Comparison of ENCODE assay signal across 8 cellular contexts in the genomic region with DNA sequence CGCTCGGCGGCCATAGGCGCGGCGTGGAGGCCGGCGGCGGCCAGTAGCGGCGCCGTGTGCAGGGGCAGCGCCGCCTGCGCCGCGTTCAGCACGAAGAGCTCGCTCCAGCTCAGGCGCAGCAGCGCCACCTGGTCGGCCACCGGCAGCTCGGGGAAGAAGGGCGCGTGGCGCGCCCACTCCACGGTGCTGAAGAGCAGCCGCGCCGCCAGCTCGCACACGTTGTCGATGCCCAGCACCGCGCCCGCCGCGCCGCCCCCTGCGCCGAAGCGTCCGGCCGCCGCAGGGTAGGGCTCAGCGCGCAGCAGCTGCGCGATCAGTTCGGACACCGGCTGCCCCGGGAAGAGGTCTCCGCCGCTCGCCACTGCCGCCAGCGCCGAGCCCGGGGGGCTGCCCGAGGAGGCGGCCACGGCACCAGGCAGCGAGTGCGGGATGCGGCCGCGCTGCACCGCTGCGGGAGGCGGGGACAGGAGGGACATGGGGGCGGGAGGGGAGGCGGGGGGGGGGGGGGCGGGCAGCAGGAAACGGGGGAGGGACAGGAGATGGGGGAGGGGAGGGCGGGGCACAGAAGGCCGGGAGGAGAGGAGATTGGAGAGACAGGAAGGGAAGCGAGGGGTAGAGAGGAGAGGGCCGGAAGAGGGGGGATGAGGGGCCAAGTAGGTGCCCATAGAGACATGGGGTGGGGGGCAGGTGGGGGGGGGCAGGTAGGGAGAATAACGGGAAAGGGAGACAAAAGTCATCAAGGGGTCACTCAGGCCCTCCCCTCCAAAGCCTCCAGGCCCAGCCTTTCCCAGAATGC. TPM values are rescaled to one million over a fixed set of nuclear protein-coding genes. Genes with fewer than 3 reads are reported as not detected.
DNase-seq lines count a peak whose midpoint lies in the region; ATAC-seq and TF ChIP-seq lines count a peak whose summit lies in the region.

No MANE protein-coding gene starts in this region.

- H3F3A ChIP-seq in GM23338 (replicated peaks; ENCODE audit: low read depth), result peaks cover 42% of the 10 kb centered on the region

- peaks cover 29% of the 10 kb centered on the region for H4K20me1 ChIP-seq in GM23338 (replicated peaks; ENCODE audit: insufficient read depth)

- H3K9me3 Mint-ChIP-seq in GM23338, result no peaks in the 10 kb centered on the region

- no peaks in the 10 kb centered on the region for H3K9me2 ChIP-seq in GM23338 (ENCODE audit: insufficient read depth)

- H3K4me1 ChIP-seq in GM23338 (ENCODE audit: insufficient read depth), result peaks cover 12% of the 10 kb centered on the region

- peak in 1 of 2 experiments; percentile 40; a peak in 3 of 4 replicates for TF ChIP-seq CTCF in GM23338 (conservative IDR thresholded peaks at IDR 0.05; ENCODE audit: low read depth in 2 of 2)

- H3K27ac Mint-ChIP-seq in GM23338, result no peak overlapping the region

- peak overlapping the region; percentile 94 for H3K4me2 ChIP-seq in GM23338

- peak overlapping the region; percentile 85 for H3K4me3 Mint-ChIP-seq in GM23338

- DNase-seq in DMS153 (lab: John Stamatoyannopoulos, UW) (peak; percentile 71), GM23338 (ENCODE audit: low spot score) (peak; percentile 78), NCI-H2029 (lab: John Stamatoyannopoulos, UW) (peak; percentile 59), cerebellum (ENCODE audit: low spot score) (peak; percentile 77), kidney tubule cell (ENCODE audit: low spot score) (peak; percentile 66), GM19240 (ENCODE audit: insufficient read length, low spot score) (no peak)
- peak; percentile 73 for DNase-seq in activated CD4-positive, CD25-positive, alpha-beta regulatory T cell treated with anti-CD3 and anti-CD28 coated beads, Interleukin-2, amount 50 U/mL, for 72 hours
- peak; percentile 66 for DNase-seq in stimulated activated CD4-positive, alpha-beta T cell treated with anti-CD3 and anti-CD28 coated beads, Interleukin-1b, Interleukin-23, amount 100 ng/mL, for 4 hours (ENCODE audit: low read depth in 2 of 2)

- H3K4me1 Mint-ChIP-seq in GM23338, result peaks cover 20% of the 10 kb centered on the region

- H3K79me2 ChIP-seq in GM23338 (replicated peaks; ENCODE audit: insufficient read depth), result peaks cover 60% of the 10 kb centered on the region

- H3K27ac ChIP-seq in GM23338 (ENCODE audit: low read depth), result peak overlapping the region; percentile 89

- peak; percentile 65 for ATAC-seq in GM23338

- no peaks in the 10 kb centered on the region for H3K27me3 ChIP-seq in GM23338 (ENCODE audit: insufficient read depth)

- H3K4me3 ChIP-seq in GM23338, result peak overlapping the region; percentile 93

- H3K36me3 Mint-ChIP-seq in GM23338 (ENCODE audit: low read depth), result peaks cover 54% of the 10 kb centered on the region

- H3K27me3 Mint-ChIP-seq in GM23338 (ENCODE audit: insufficient read depth, low read depth, poor library complexity), result peaks cover 22% of the 10 kb centered on the region

- H2AFZ ChIP-seq in GM23338, result no peak overlapping the region

- H3K36me3 ChIP-seq in GM23338 (ENCODE audit: insufficient read depth), result peaks cover 6% of the 10 kb centered on the region; the same call in 1 of the 2 replicates

TF ChIP-seq in GM23338, 12 proteins besides CTCF, POLR2A, EP300 and RAD21:
- no peak for TF ChIP-seq CREB1 (CRISPR knock-in tag; IDR thresholded peaks at IDR 0.05; ENCODE audit: low read depth)
- peak; percentile 48; the same call in 1 of the 2 replicates for TF ChIP-seq POLR2AphosphoS5 (IDR thresholded peaks at IDR 0.05; ENCODE audit: low read depth)

RNA-seq across cellular contexts. Expression of a gene that starts 9.8 kb away (rescaled TPM):
- 9.6 and 12.7 TPM in 2 replicates for total RNA-seq in GM23338 (2014; rRNA removed; shearing (Covaris generic))
- polyA plus RNA-seq in GM23338 (2016; fragmentation: Nextera tagmentation; extraction: Ambion mirVana), result 47.4 and 50.6 TPM in 2 replicates
- 2.4 TPM for total RNA-seq in cerebellum

RNA-seq across cellular contexts. Expression of a gene that starts 9.9 kb away (rescaled TPM):
- 172 and 209 TPM in 2 replicates for total RNA-seq in GM23338 (2014; rRNA removed; shearing (Covaris generic))
- polyA plus RNA-seq in GM23338 (2016; fragmentation: Nextera tagmentation; extraction: Ambion mirVana), result 64.0 and 67.4 TPM in 2 replicates
- 9.4 TPM for total RNA-seq in cerebellum

RNA-seq across cellular contexts. Expression of a gene that starts 20.7 kb away (rescaled TPM):
- 13.7 and 15.5 TPM in 2 replicates for total RNA-seq in GM23338 (2014; rRNA removed; shearing (Covaris generic))
- 18.6 and 19.4 TPM in 2 replicates for polyA plus RNA-seq in GM23338 (2016; fragmentation: Nextera tagmentation; extraction: Ambion mirVana)
- total RNA-seq in cerebellum, result 10.9 TPM

RNA-seq across cellular contexts. Expression of a gene that starts 28.7 kb away (rescaled TPM):
- total RNA-seq in GM23338 (2014; rRNA removed; shearing (Covaris generic)), result 5.2 and 5.6 TPM in 2 replicates
- polyA plus RNA-seq in GM23338 (2016; fragmentation: Nextera tagmentation; extraction: Ambion mirVana), result 4.0 and 4.6 TPM in 2 replicates
- 1.2 TPM for total RNA-seq in cerebellum

RNA-seq across cellular contexts. Expression of a gene that starts 31.4 kb away (rescaled TPM):
- 78.1 and 87.8 TPM in 2 replicates for total RNA-seq in GM23338 (2014; rRNA removed; shearing (Covaris generic))
- 88.7 and 95.0 TPM in 2 replicates for polyA plus RNA-seq in GM23338 (2016; fragmentation: Nextera tagmentation; extraction: Ambion mirVana)
- total RNA-seq in cerebellum, result 38.1 TPM

Comparison
In these comparisons a context has a peak if more than half of its experiments do, and no peak if none do; other contexts are left out.
1. RNA of a gene that starts 9.9 kb away (total RNA-seq): 172 to 209 TPM in GM23338; 9.4 TPM in cerebellum (single experiment); every median in the first group is over 10 times any median in the second.